Comparison of ENCODE assay signal across 16 cellular contexts in genomic region chr15:70214266-70214665, GRCh38.
A peak's percentile ranks its signal among the peaks of the same experiment; 100 is the strongest.
DNase-seq lines count a peak whose midpoint lies in the region; ATAC-seq and TF ChIP-seq lines count a peak whose summit lies in the region.
"Had no signal": no experiment of that assay in that cellular context is flagged by ENCODE, and none has a peak within 500 bp of the region (broad histone marks: within the 10 kb centered on the region; RNA-seq: fewer than 3 reads in every experiment).

No MANE protein-coding gene starts in this region.

- H2BK12ac ChIP-seq in mesenchymal stem cell (ENCODE audit: low read length in 2 of 2), result no peak overlapping the region

- H3K4ac ChIP-seq in mesenchymal stem cell (ENCODE audit: low read depth in 1 of 2, low read length in 2 of 2), result no peak overlapping the region

- H3K36me3 ChIP-seq in OCI-LY7 (ENCODE audit: insufficient read depth, low read length) (no peaks in the 10 kb centered on the region), mesenchymal stem cell (ENCODE audit: control insufficient read depth in 1 of 2, insufficient read depth in 2 of 2, low read depth in 1 of 2, low read length in 2 of 2) (no peaks in the 10 kb centered on the region)
- H3K36me3 ChIP-seq: pancreas had no signal

- no peaks in the 10 kb centered on the region for H3K9me2 ChIP-seq in OCI-LY7 (ENCODE audit: insufficient read depth, low read length)

- no peak overlapping the region for H2BK120ac ChIP-seq in mesenchymal stem cell (ENCODE audit: low read depth, low read length)

- no peaks in the 10 kb centered on the region for H3K79me2 ChIP-seq in OCI-LY7 (ENCODE audit: insufficient read depth, low read depth, low read length)

- no TSS peak for BruUV-seq in OCI-LY7 (replicated peaks; lab: Mats Ljungman, UMichigan)

- H4K91ac ChIP-seq in mesenchymal stem cell (ENCODE audit: low read length), result no peak overlapping the region

- H3K4me3 ChIP-seq in OCI-LY7 (ENCODE audit: low read depth, low read length, poor library complexity, severe bottlenecking), result no peak overlapping the region
- no peak overlapping the region for H3K4me3 ChIP-seq in mesenchymal stem cell (ENCODE audit: insufficient read depth in 1 of 2, low read depth in 1 of 2, low read length in 2 of 2)
- H3K4me3 ChIP-seq: pancreas, SK-N-MC had no signal

- POLR2A ChIA-PET in OCI-LY7 (lab: Charles Lee), result no interaction called here

- peak; percentile 8 for DNase-seq in OCI-LY7 (ENCODE audit: low spot score)
- no peak for DNase-seq in foreskin keratinocyte
- DNase-seq in C1 segment of cervical spinal cord (lab: John Stamatoyannopoulos, UW), result no peak
- no peak for DNase-seq in mesenchymal stem cell
- no peak for DNase-seq in cerebellum (ENCODE audit: low spot score)
- DNase-seq in NCI-H446 (lab: John Stamatoyannopoulos, UW), result no peak
- DNase-seq: amniotic stem cell; KG1; NCI-H446 treated with DMSO at 0.1 percent for 48 hours; stimulated activated CD4-positive, alpha-beta T cell treated with anti-CD3 and anti-CD28 coated beads, Interleukin-4, amount 100 ng/mL, for 24 hours; stimulated activated CD8-positive, alpha-beta memory T cell treated with anti-CD3 and anti-CD28 coated beads, Interleukin-4, amount 100 ng/mL, for 48 hours had no signal

- H3K23ac ChIP-seq in mesenchymal stem cell (ENCODE audit: low read length in 2 of 2), result no peak overlapping the region

- intact Hi-C loops in OCI-LY7 (cut with micrococcal nuclease; ENCODE audit: unreplicated experiment), result loop anchor here (10.0 kb wide), 1 partner anchor 489 kb away; no protein-coding TSS in a partner anchor

- H2BK5ac ChIP-seq in mesenchymal stem cell (ENCODE audit: low read depth, low read length, poor library complexity, severe bottlenecking), result no peak overlapping the region

- no peak overlapping the region for H3K18ac ChIP-seq in mesenchymal stem cell (ENCODE audit: low read depth in 1 of 2, low read length in 2 of 2)

- 86% methylated on average over 5 of the region's 5 CpGs for WGBS in mesenchymal stem cell

- H2AFZ ChIP-seq in OCI-LY7 (ENCODE audit: low read length) (no peak overlapping the region), mesenchymal stem cell (ENCODE audit: low read depth, low read length) (no peak overlapping the region)

- TF ChIP-seq CTCF in 22Rv1 (IDR thresholded peaks at IDR 0.05) (0 out of 2 replicates have a peak, but pooled peaks have one; percentile 6), GM12874 (IDR thresholded peaks at IDR 0.05; ENCODE audit: insufficient read depth, low read depth, low read length) (peak; percentile 19; the same call in 1 of the 2 replicates), OCI-LY7 (conservative IDR thresholded peaks at IDR 0.05; ENCODE audit: low read length) (peak; percentile 34; the same call in 1 of the 2 replicates), foreskin keratinocyte (conservative IDR thresholded peaks at IDR 0.05) (peak; percentile 33)

- no peak overlapping the region for H3K27ac ChIP-seq in 22Rv1
- no peak overlapping the region for H3K27ac ChIP-seq in OCI-LY7 (ENCODE audit: low read depth, low read length, poor library complexity, severe bottlenecking)
- H3K27ac ChIP-seq in foreskin keratinocyte, result no peak overlapping the region
- no peak overlapping the region for H3K27ac ChIP-seq in mesenchymal stem cell (ENCODE audit: low read length, poor library complexity, severe bottlenecking)
- H3K27ac ChIP-seq: pancreas, SK-N-MC had no signal

- H3K14ac ChIP-seq in mesenchymal stem cell (ENCODE audit: low read length in 2 of 2), result no peak overlapping the region

- H2AK5ac ChIP-seq in mesenchymal stem cell (ENCODE audit: low read length, severe bottlenecking), result no peak overlapping the region

- no peaks in the 10 kb centered on the region for H4K20me1 ChIP-seq in OCI-LY7 (ENCODE audit: insufficient read depth, low read length)

- no peaks in the 10 kb centered on the region for H3K4me1 ChIP-seq in OCI-LY7 (ENCODE audit: insufficient read depth, low read length, poor library complexity, severe bottlenecking)
- no peaks in the 10 kb centered on the region for H3K4me1 ChIP-seq in foreskin keratinocyte
- no peaks in the 10 kb centered on the region for H3K4me1 ChIP-seq in mesenchymal stem cell (ENCODE audit: control insufficient read depth, insufficient read depth, low read depth, low read length)
- H3K4me1 ChIP-seq: pancreas had no signal

- CTCF ChIA-PET in OCI-LY7 (lab: Charles Lee; ENCODE audit: unreplicated experiment), result no interaction called here

- no peak for ATAC-seq in foreskin keratinocyte
- ATAC-seq: activated T-helper 17 cell treated with anti-CD3 and anti-CD28 coated beads, Interleukin-2, amount 50 U/mL, for 72 hours had no signal

- no peaks in the 10 kb centered on the region for H3K9me3 ChIP-seq in OCI-LY7 (ENCODE audit: low read length)
- H3K9me3 ChIP-seq in mesenchymal stem cell (ENCODE audit: control insufficient read depth, low read length), result peaks cover 3% of the 10 kb centered on the region
- H3K9me3 ChIP-seq: pancreas had no signal

- no peak overlapping the region for H3K9ac ChIP-seq in mesenchymal stem cell (ENCODE audit: low read length)

- H3K79me1 ChIP-seq in mesenchymal stem cell (replicated peaks; ENCODE audit: low read length, poor library complexity, severe bottlenecking), result no peaks in the 10 kb centered on the region

- peaks cover 36% of the 10 kb centered on the region for H3K27me3 ChIP-seq in foreskin keratinocyte
- H3K27me3 ChIP-seq in mesenchymal stem cell (ENCODE audit: control insufficient read depth in 1 of 2, insufficient read depth in 1 of 2, low read length in 2 of 2), result peaks cover 55 to 68% of the 10 kb centered on the region in 2 experiments
- H3K27me3 ChIP-seq: pancreas had no signal

- H4K8ac ChIP-seq in mesenchymal stem cell (ENCODE audit: low read length), result no peak overlapping the region

- no peak overlapping the region for H3K4me2 ChIP-seq in OCI-LY7 (ENCODE audit: low read length)
- H3K4me2 ChIP-seq in mesenchymal stem cell (ENCODE audit: low read length, poor library complexity, severe bottlenecking), result no peak overlapping the region

- no peak overlapping the region for H2BK15ac ChIP-seq in mesenchymal stem cell (ENCODE audit: low read depth, poor library complexity, severe bottlenecking)
